Comparison of ENCODE assay signal across 22 cellular contexts in genomic region chr10:115989621-115990020, GRCh38.
DNase-seq lines count a peak whose midpoint lies in the region; ATAC-seq and TF ChIP-seq lines count a peak whose summit lies in the region.
"Had no signal": no experiment of that assay in that cellular context is flagged by ENCODE, and none has a peak within 500 bp of the region (broad histone marks: within the 10 kb centered on the region; RNA-seq: fewer than 3 reads in every experiment).

No MANE protein-coding gene starts in this region.

- CTCF ChIA-PET in CD8-positive, alpha-beta T cell (lab: Charles Lee): no interaction called here

- H3K27ac ChIP-seq in RWPE2 (ENCODE audit: poor library complexity, severe bottlenecking): no peak overlapping the region
- peak overlapping the region; percentile 42 for H3K27ac ChIP-seq in mesenchymal stem cell (ENCODE audit: low read length, poor library complexity, severe bottlenecking)
- no peak overlapping the region for H3K27ac ChIP-seq in neural progenitor cell
- no peak overlapping the region for H3K27ac ChIP-seq in CD8-positive, alpha-beta T cell (ENCODE audit: low read depth, low read length)

- H2AFZ ChIP-seq in mesenchymal stem cell (ENCODE audit: low read depth, low read length) (no peak overlapping the region), neural progenitor cell (replicated peaks) (no peak overlapping the region)

- H3K18ac ChIP-seq in mesenchymal stem cell (ENCODE audit: low read depth in 1 of 2, low read length in 2 of 2): no peak overlapping the region

- H3K14ac ChIP-seq in mesenchymal stem cell (ENCODE audit: low read length in 2 of 2): no peak overlapping the region

- no peak overlapping the region for H3K4me3 Mint-ChIP-seq in HFFc6
- no peak overlapping the region for H3K4me3 Mint-ChIP-seq in neural progenitor cell
- no peak overlapping the region for H3K4me3 Mint-ChIP-seq in CD8-positive, alpha-beta T cell
- H3K4me3 Mint-ChIP-seq: CD4-positive, alpha-beta T cell had no signal

- H4K91ac ChIP-seq in mesenchymal stem cell (ENCODE audit: low read length): no peak overlapping the region

- no peaks in the 10 kb centered on the region for H3K79me1 ChIP-seq in mesenchymal stem cell (replicated peaks; ENCODE audit: low read length, poor library complexity, severe bottlenecking)

- H3K27me3 Mint-ChIP-seq in HFFc6 (ENCODE audit: insufficient read depth): no peaks in the 10 kb centered on the region
- peaks cover 9% of the 10 kb centered on the region for H3K27me3 Mint-ChIP-seq in neural progenitor cell (ENCODE audit: insufficient read depth, low read depth)
- H3K27me3 Mint-ChIP-seq in CD8-positive, alpha-beta T cell (ENCODE audit: low read depth): no peaks in the 10 kb centered on the region
- H3K27me3 Mint-ChIP-seq: CD4-positive, alpha-beta T cell had no signal

- no peaks in the 10 kb centered on the region for H3K9me3 ChIP-seq in RWPE2 (ENCODE audit: severe bottlenecking)
- peaks cover 14% of the 10 kb centered on the region for H3K9me3 ChIP-seq in mesenchymal stem cell (ENCODE audit: control insufficient read depth, low read length)
- no peaks in the 10 kb centered on the region for H3K9me3 ChIP-seq in neural progenitor cell (ENCODE audit: low read depth)
- H3K9me3 ChIP-seq in CD8-positive, alpha-beta T cell (ENCODE audit: low read length): no peaks in the 10 kb centered on the region
- H3K9me3 ChIP-seq: BE2C had no signal

- H3K36me3 ChIP-seq in RWPE2 (ENCODE audit: low read depth) (no peaks in the 10 kb centered on the region), mesenchymal stem cell (ENCODE audit: control insufficient read depth in 1 of 2, insufficient read depth in 2 of 2, low read depth in 1 of 2, low read length in 2 of 2) (no peaks in the 10 kb centered on the region), neural progenitor cell (no peaks in the 10 kb centered on the region)
- no peaks in the 10 kb centered on the region for H3K36me3 ChIP-seq in CD8-positive, alpha-beta T cell (ENCODE audit: insufficient read depth, low read length)
- H3K36me3 ChIP-seq: BE2C had no signal

- H2BK5ac ChIP-seq in mesenchymal stem cell (ENCODE audit: low read depth, low read length, poor library complexity, severe bottlenecking): no peak overlapping the region

- no peak for TF ChIP-seq CTCF in HFFc6 (IDR thresholded peaks at IDR 0.05)
- no peak for TF ChIP-seq CTCF in RWPE2 (IDR thresholded peaks at IDR 0.05; ENCODE audit: poor library complexity, severe bottlenecking)
- TF ChIP-seq CTCF in neural progenitor cell (IDR thresholded peaks at IDR 0.05): no peak
- no peak for TF ChIP-seq CTCF in CD8-positive, alpha-beta T cell (IDR thresholded peaks at IDR 0.05)

- no peak overlapping the region for H3K4ac ChIP-seq in mesenchymal stem cell (ENCODE audit: low read depth in 1 of 2, low read length in 2 of 2)

- H2AK5ac ChIP-seq in mesenchymal stem cell (ENCODE audit: low read length, severe bottlenecking): no peak overlapping the region

- no peaks in the 10 kb centered on the region for H3K9me3 Mint-ChIP-seq in HFFc6
- no peaks in the 10 kb centered on the region for H3K9me3 Mint-ChIP-seq in neural progenitor cell
- peaks cover 18% of the 10 kb centered on the region for H3K9me3 Mint-ChIP-seq in CD8-positive, alpha-beta T cell

- H3K4me3 ChIP-seq in RWPE2 (ENCODE audit: severe bottlenecking): no peak overlapping the region
- no peak overlapping the region for H3K4me3 ChIP-seq in mesenchymal stem cell (ENCODE audit: insufficient read depth in 1 of 2, low read depth in 1 of 2, low read length in 2 of 2)
- H3K4me3 ChIP-seq in neural progenitor cell: no peak overlapping the region
- no peak overlapping the region for H3K4me3 ChIP-seq in CD8-positive, alpha-beta T cell (ENCODE audit: low read depth, low read length)

- POLR2A ChIA-PET in CD8-positive, alpha-beta T cell (lab: Charles Lee): no interaction called here

- H3K27me3 ChIP-seq in RWPE2 (ENCODE audit: insufficient read depth, poor library complexity, severe bottlenecking): no peaks in the 10 kb centered on the region
- H3K27me3 ChIP-seq in mesenchymal stem cell (ENCODE audit: control insufficient read depth in 1 of 2, insufficient read depth in 1 of 2, low read length in 2 of 2): peaks cover 0 to 3% of the 10 kb centered on the region in 2 experiments
- no peaks in the 10 kb centered on the region for H3K27me3 ChIP-seq in neural progenitor cell
- no peaks in the 10 kb centered on the region for H3K27me3 ChIP-seq in CD8-positive, alpha-beta T cell (ENCODE audit: insufficient read depth, low read length)
- H3K27me3 ChIP-seq: BE2C had no signal

- H4K8ac ChIP-seq in mesenchymal stem cell (ENCODE audit: low read length): no peak overlapping the region

- ATAC-seq in RWPE2 (ENCODE audit: low read depth) (0 out of 3 replicates have a peak, but pooled peaks have one; percentile 35), GM18498 (IDR thresholded peaks at IDR 0.05; ENCODE audit: unreplicated experiment) (no peak), GM19455 (IDR thresholded peaks at IDR 0.05; ENCODE audit: unreplicated experiment) (no peak)
- ATAC-seq in CD8-positive, alpha-beta T cell: no peak
- ATAC-seq: PC-3, SK-N-SH treated with all-trans-retinoic acid at 6 μM for 48 hours had no signal

- no peak overlapping the region for H2BK15ac ChIP-seq in mesenchymal stem cell (ENCODE audit: low read depth, poor library complexity, severe bottlenecking)

- H3K9ac ChIP-seq in mesenchymal stem cell (ENCODE audit: low read length) (no peak overlapping the region), neural progenitor cell (no peak overlapping the region)

- WGBS in mesenchymal stem cell: 88% methylated on average over 3 of the region's 3 CpGs

- no peaks in the 10 kb centered on the region for H3F3A ChIP-seq in neural progenitor cell (ENCODE audit: low read depth)

- H3K27ac Mint-ChIP-seq in HFFc6: no peak overlapping the region
- H3K27ac Mint-ChIP-seq in neural progenitor cell: no peak overlapping the region
- H3K27ac Mint-ChIP-seq in CD8-positive, alpha-beta T cell: no peak overlapping the region
- H3K27ac Mint-ChIP-seq: CD4-positive, alpha-beta T cell had no signal

- no peaks in the 10 kb centered on the region for H3K79me2 ChIP-seq in neural progenitor cell (ENCODE audit: low read depth)

- H2BK120ac ChIP-seq in mesenchymal stem cell (ENCODE audit: low read depth, low read length): no peak overlapping the region

- H4K20me1 ChIP-seq in neural progenitor cell (ENCODE audit: low read depth): no peaks in the 10 kb centered on the region

- DNase-seq in HFFc6 (peak; percentile 1), RWPE2 (ENCODE audit: low spot score) (no peak), ecto neural progenitor cell (ENCODE audit: low spot score) (peak; percentile 6), mesenchymal stem cell (no peak), neural progenitor cell (ENCODE audit: low spot score) (no peak)
- no peak for DNase-seq in CD8-positive, alpha-beta T cell
- DNase-seq: BE2C; Calu3; CD4-positive, alpha-beta T cell; DMS53; HCEC 1CT; MV-4-11; NCI-H1417; NCI-H2029; NCI-H2171; NCI-H446 treated with DMSO at 0.1 percent for 48 hours; NCI-H748 treated with DMSO at 0.1 percent for 48 hours; PC-3; Right ventricle myocardium superior had no signal

- intact Hi-C loops in CD8-positive, alpha-beta T cell (cut with DNase I, micrococcal nuclease): no loop called here

- H3K4me2 ChIP-seq in mesenchymal stem cell (ENCODE audit: low read length, poor library complexity, severe bottlenecking) (no peak overlapping the region), neural progenitor cell (no peak overlapping the region)

- H3K23ac ChIP-seq in mesenchymal stem cell (ENCODE audit: low read length in 2 of 2): no peak overlapping the region

- no peak overlapping the region for H2BK12ac ChIP-seq in mesenchymal stem cell (ENCODE audit: low read length in 2 of 2)

- H3K4me1 ChIP-seq in RWPE2 (ENCODE audit: insufficient read depth, poor library complexity, severe bottlenecking) (no peaks in the 10 kb centered on the region), mesenchymal stem cell (ENCODE audit: control insufficient read depth, insufficient read depth, low read depth, low read length) (peaks cover 1% of the 10 kb centered on the region), neural progenitor cell (no peaks in the 10 kb centered on the region)
- no peaks in the 10 kb centered on the region for H3K4me1 ChIP-seq in CD8-positive, alpha-beta T cell (ENCODE audit: insufficient read depth, low read length)
- H3K4me1 ChIP-seq: BE2C had no signal

- H3K4me1 Mint-ChIP-seq in HFFc6 (ENCODE audit: low read depth): peaks cover 13% of the 10 kb centered on the region; the same call in 1 of the 2 replicates
- peaks cover 2% of the 10 kb centered on the region for H3K4me1 Mint-ChIP-seq in neural progenitor cell
- H3K4me1 Mint-ChIP-seq in CD8-positive, alpha-beta T cell (ENCODE audit: low read depth): no peaks in the 10 kb centered on the region

- no peaks in the 10 kb centered on the region for H3K36me3 Mint-ChIP-seq in HFFc6 (ENCODE audit: low read depth)
- H3K36me3 Mint-ChIP-seq in neural progenitor cell: no peaks in the 10 kb centered on the region
- no peaks in the 10 kb centered on the region for H3K36me3 Mint-ChIP-seq in CD8-positive, alpha-beta T cell

Comparison
In these comparisons a context has a peak if more than half of its experiments do, and no peak if none do; other contexts are left out.
1. DNase-seq: peak in HFFc6 (single experiment) and ecto neural progenitor cell (single experiment); none in RWPE2 (single experiment), mesenchymal stem cell (single experiment), neural progenitor cell (single experiment) and CD8-positive, alpha-beta T cell (0 of 7).